Comparison of ENCODE assay signal across 9 cellular contexts in genomic region chr13:32911506-32911905, GRCh38.
DNase-seq lines count a peak whose midpoint lies in the region; ATAC-seq and TF ChIP-seq lines count a peak whose summit lies in the region.
"Had no signal": no experiment of that assay in that cellular context is flagged by ENCODE, and none has a peak within 500 bp of the region (broad histone marks: within the 10 kb centered on the region; RNA-seq: fewer than 3 reads in every experiment).

No MANE protein-coding gene starts in this region.

- no peaks in the 10 kb centered on the region for H3K9me3 ChIP-seq in parathyroid adenoma (ENCODE audit: control insufficient read depth, low read length)

- H3K36me3 ChIP-seq in parathyroid adenoma (ENCODE audit: control insufficient read depth, insufficient read depth, low read length): no peaks in the 10 kb centered on the region

- H3K4me1 ChIP-seq in parathyroid adenoma: no peaks in the 10 kb centered on the region

- DNase-seq in D341Med (ENCODE audit: low spot score) (peak; percentile 75), GM19238 (ENCODE audit: insufficient read length, low spot score) (peak; percentile 27), SK-N-DZ (ENCODE audit: low spot score) (peak; percentile 32), fibroblast of pulmonary artery (ENCODE audit: low read depth) (peak; percentile 60), epidermal melanocyte (ENCODE audit: insufficient read length, low spot score) (no peak)

- H3K9ac ChIP-seq in parathyroid adenoma: no peak overlapping the region

- TF ChIP-seq CTCF in LNCAP (IDR thresholded peaks at IDR 0.05) (peak; percentile 38; the same call in 1 of the 2 replicates), fibroblast of pulmonary artery (IDR thresholded peaks at IDR 0.05; ENCODE audit: low read length, missing control alignments) (peak; percentile 54), parathyroid adenoma (IDR thresholded peaks at IDR 0.05) (peak; percentile 31)

- no peaks in the 10 kb centered on the region for H3K27me3 ChIP-seq in parathyroid adenoma (ENCODE audit: control insufficient read depth, insufficient read depth, low read length)

- ATAC-seq in HG02970 (IDR thresholded peaks at IDR 0.05; ENCODE audit: low FRiP score, unreplicated experiment): no peak

- no peak overlapping the region for H3K27ac ChIP-seq in parathyroid adenoma
- H3K27ac ChIP-seq: SK-N-MC had no signal

- H2AFZ ChIP-seq in parathyroid adenoma: no peak overlapping the region

- H3K4me2 ChIP-seq in parathyroid adenoma (ENCODE audit: low read length): no peak overlapping the region

- H3K4me3 ChIP-seq in fibroblast of pulmonary artery (replicated peaks; ENCODE audit: low read depth, low read length) (no peak overlapping the region), parathyroid adenoma (ENCODE audit: low read depth, low read length) (no peak overlapping the region)
- H3K4me3 ChIP-seq: SK-N-MC had no signal

- H3K79me2 ChIP-seq in parathyroid adenoma: no peaks in the 10 kb centered on the region
